In the genomic region with DNA sequence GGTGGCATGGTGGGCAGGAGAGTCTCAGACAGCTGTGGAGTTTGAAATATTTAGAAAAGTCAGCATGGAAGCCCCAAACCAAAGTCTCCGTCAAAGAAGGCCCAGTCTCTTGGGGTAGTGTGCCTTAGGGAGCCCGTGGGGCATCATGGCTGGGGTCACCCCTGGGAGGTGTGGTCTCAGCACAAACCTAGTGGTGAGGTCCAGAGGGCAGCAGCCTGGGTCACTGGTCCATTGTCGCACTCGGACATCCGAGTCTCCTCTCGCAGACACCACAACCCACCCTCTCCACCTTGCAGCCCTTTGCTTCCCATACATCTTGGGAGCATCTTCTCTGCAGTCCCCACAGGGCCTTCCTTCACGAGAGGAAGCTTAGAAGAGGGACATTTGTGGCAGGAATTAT, we compare ENCODE assay signal across 29 cellular contexts.
"Had no signal": no experiment of that assay in that cellular context is flagged by ENCODE, and none has a peak within 500 bp of the region (broad histone marks: within the 10 kb centered on the region; RNA-seq: fewer than 3 reads in every experiment).

No MANE protein-coding gene starts in this region.

- H3K4me3 Mint-ChIP-seq: naive B cell; naive thymus-derived CD8-positive, alpha-beta T cell; natural killer cell treated with Interleukin-12 subunit alpha and Interleukin-12 subunit beta and Interleukin-15 and Interleukin-18, amount 100 ng/mL, for 72 hours; nephron progenitor cell; neural crest cell; stimulated activated effector memory CD8-positive, alpha-beta T cell treated with anti-CD3 and anti-CD28 coated beads, Interleukin-12 subunit alpha, Interleukin-12 subunit beta, amount 100 ng/mL, for 72 hours; stimulated activated naive B cell treated with anti-CD40 and anti-IgM and Interleukin-4, amounts not matched to agents 10 μg/mL and 1 μg/mL and 100 μg/mL, for 72 hours had no signal

- H3K36me3 ChIP-seq: neutrophil, pancreas, right lobe of liver, sigmoid colon, stomach, thoracic aorta, thyroid gland, tibial nerve, upper lobe of right lung, uterus had no signal

- H3K4me3 ChIP-seq: pancreas, psoas muscle, right lobe of liver, sigmoid colon, stomach, thoracic aorta, thyroid gland, tibial nerve, upper lobe of right lung, uterus had no signal

- H3K9me3 Mint-ChIP-seq: naive thymus-derived CD8-positive, alpha-beta T cell; natural killer cell treated with Interleukin-12 subunit alpha and Interleukin-12 subunit beta and Interleukin-15 and Interleukin-18, amount 100 ng/mL, for 72 hours; neural crest cell; stimulated activated effector memory CD8-positive, alpha-beta T cell treated with anti-CD3 and anti-CD28 coated beads, Interleukin-12 subunit alpha, Interleukin-12 subunit beta, amount 100 ng/mL, for 72 hours; stimulated activated naive B cell treated with anti-CD40 and anti-IgM and Interleukin-4, amounts not matched to agents 10 μg/mL and 1 μg/mL and 100 μg/mL, for 72 hours had no signal

- H3K27me3 ChIP-seq: neutrophil, right lobe of liver, sigmoid colon, stomach, thyroid gland, tibial nerve, upper lobe of right lung, uterus had no signal

- H3K4me1 Mint-ChIP-seq: naive B cell; naive thymus-derived CD8-positive, alpha-beta T cell; nephron progenitor cell; stimulated activated effector memory CD8-positive, alpha-beta T cell treated with anti-CD3 and anti-CD28 coated beads, Interleukin-12 subunit alpha, Interleukin-12 subunit beta, amount 100 ng/mL, for 72 hours; stimulated activated naive B cell treated with anti-CD40 and anti-IgM and Interleukin-4, amounts not matched to agents 10 μg/mL and 1 μg/mL and 100 μg/mL, for 72 hours had no signal

- H3K36me3 Mint-ChIP-seq: naive B cell; naive thymus-derived CD8-positive, alpha-beta T cell; natural killer cell treated with Interleukin-12 subunit alpha and Interleukin-12 subunit beta and Interleukin-15 and Interleukin-18, amount 100 ng/mL, for 72 hours; stimulated activated effector memory CD8-positive, alpha-beta T cell treated with anti-CD3 and anti-CD28 coated beads, Interleukin-12 subunit alpha, Interleukin-12 subunit beta, amount 100 ng/mL, for 72 hours; stimulated activated naive B cell treated with anti-CD40 and anti-IgM and Interleukin-4, amounts not matched to agents 10 μg/mL and 1 μg/mL and 100 μg/mL, for 72 hours had no signal

- H3K9me3 ChIP-seq: neutrophil, pancreas, psoas muscle, right lobe of liver, sigmoid colon, stomach, thoracic aorta, thyroid gland, tibial nerve, upper lobe of right lung, uterus had no signal

- ATAC-seq: naive thymus-derived CD8-positive, alpha-beta T cell; pancreas; psoas muscle; right cardiac atrium; stimulated activated naive B cell treated with anti-CD40 and anti-IgM and Interleukin-4, amounts not matched to agents 10 μg/mL and 1 μg/mL and 100 μg/mL, for 72 hours; upper lobe of right lung had no signal

- H3K27ac ChIP-seq: neutrophil, pancreas, psoas muscle, right lobe of liver, sigmoid colon, stomach, thoracic aorta, thyroid gland, tibial nerve, upper lobe of right lung, uterus had no signal

- H3K4me1 ChIP-seq: pancreas, psoas muscle, right lobe of liver, sigmoid colon, stomach, thyroid gland, upper lobe of right lung, uterus had no signal

- DNase-seq: naive B cell; naive thymus-derived CD8-positive, alpha-beta T cell; nephron progenitor cell; nucleus accumbens; pancreas; posterior cingulate gyrus; psoas muscle; right cardiac atrium; right lobe of liver; sigmoid colon; small intestine; stimulated activated CD4-positive, alpha-beta T cell treated with anti-CD3 and anti-CD28 coated beads, Interleukin-15, amount 100 ng/mL, for 24 hours; stimulated activated CD4-positive, alpha-beta T cell treated with anti-CD3 and anti-CD28 coated beads, Interleukin-2, amount 100 ng/mL, for 24 hours; stimulated activated CD4-positive, alpha-beta T cell treated with anti-CD3 and anti-CD28 coated beads, Interleukin-2, amount 100 ng/mL, for 48 hours; stimulated activated CD4-positive, alpha-beta T cell treated with anti-CD3 and anti-CD28 coated beads, Interleukin-4, amount 100 ng/mL, for 24 hours; stimulated activated naive B cell treated with anti-CD40 and anti-IgM and Interleukin-4, amounts not matched to agents 10 μg/mL and 1 μg/mL and 100 μg/mL, for 72 hours; stimulated activated naive CD4-positive, alpha-beta T cell treated with Interleukin-2 at 50 U/mL for 16 hours; stomach; thyroid gland; trophoblast cell; upper lobe of right lung; uterus had no signal

- H3K27me3 Mint-ChIP-seq: naive B cell; naive thymus-derived CD8-positive, alpha-beta T cell; natural killer cell treated with Interleukin-12 subunit alpha and Interleukin-12 subunit beta and Interleukin-15 and Interleukin-18, amount 100 ng/mL, for 72 hours; stimulated activated naive B cell treated with anti-CD40 and anti-IgM and Interleukin-4, amounts not matched to agents 10 μg/mL and 1 μg/mL and 100 μg/mL, for 72 hours had no signal

- H3K27ac Mint-ChIP-seq: naive B cell; naive thymus-derived CD8-positive, alpha-beta T cell; natural killer cell treated with Interleukin-12 subunit alpha and Interleukin-12 subunit beta and Interleukin-15 and Interleukin-18, amount 100 ng/mL, for 72 hours; nephron progenitor cell; progenitor cell of endocrine pancreas; stimulated activated effector memory CD8-positive, alpha-beta T cell treated with anti-CD3 and anti-CD28 coated beads, Interleukin-12 subunit alpha, Interleukin-12 subunit beta, amount 100 ng/mL, for 72 hours; stimulated activated naive B cell treated with anti-CD40 and anti-IgM and Interleukin-4, amounts not matched to agents 10 μg/mL and 1 μg/mL and 100 μg/mL, for 72 hours had no signal
